Comparison of ENCODE assay signal across 16 cellular contexts in genomic region chr1:185850366-185850765, GRCh38.
DNase-seq lines count a peak whose midpoint lies in the region; ATAC-seq, FAIRE-seq and TF ChIP-seq lines count a peak whose summit lies in the region.
"Had no signal": no experiment of that assay in that cellular context is flagged by ENCODE, and none has a peak within 500 bp of the region (broad histone marks: within the 10 kb centered on the region; RNA-seq: fewer than 3 reads in every experiment).

No MANE protein-coding gene starts in this region.

- H3K9me3 ChIP-seq in ascending aorta: no peaks in the 10 kb centered on the region
- H3K9me3 ChIP-seq in left lung: no peaks in the 10 kb centered on the region

- H3K4me3 ChIP-seq in ascending aorta (no peak overlapping the region), left lung (no peak overlapping the region), lower leg skin (ENCODE audit: low read depth, poor library complexity, severe bottlenecking) (no peak overlapping the region)

- peaks cover 4 to 6% of the 10 kb centered on the region in 2 donors for H3K4me1 ChIP-seq in ascending aorta
- no peaks in the 10 kb centered on the region for H3K4me1 ChIP-seq in left lung

- in situ Hi-C loops in GM13976 (cut with MboI; ENCODE audit: low sequenced_read_pairs, unreplicated experiment): no loop called here

- ATAC-seq in left lung (peak; percentile 34), HG02798 (IDR thresholded peaks at IDR 0.05; ENCODE audit: poor library complexity, unreplicated experiment) (no peak), omental fat pad (ENCODE audit: low FRiP score) (no peak)
- ATAC-seq: activated CD8-positive, alpha-beta T cell treated with anti-CD3 and anti-CD28 coated beads, Interleukin-2, amount 10 ng/mL, durations not matched to agents 7 days and 5 days; activated naive CD8-positive, alpha-beta T cell treated with anti-CD3 and anti-CD28 coated beads, Interleukin-2, amount 50 U/mL, for 24 hours had no signal

- peak; percentile 16 for DNase-seq in AG08396 (ENCODE audit: low spot score)
- peak; percentile 11 for DNase-seq in HTR-8/SVneo (ENCODE audit: insufficient read length, low spot score)
- no peak for DNase-seq in ascending aorta (ENCODE audit: low spot score in 2 of 2)
- DNase-seq in left lung: no peak
- no peak for DNase-seq in lower leg skin (ENCODE audit: low spot score in 2 of 2)
- no peak for DNase-seq in GM13976 (ENCODE audit: low spot score)
- DNase-seq in omental fat pad (ENCODE audit: low spot score): no peak
- DNase-seq: activated CD8-positive, alpha-beta T cell treated with anti-CD3 and anti-CD28 coated beads, Interleukin-2, amount 10 ng/mL, durations not matched to agents 7 days and 5 days; activated naive CD8-positive, alpha-beta T cell treated with anti-CD3 and anti-CD28 coated beads, Interleukin-2, amount 50 U/mL, for 24 hours; glutamatergic neuron; stimulated activated naive CD4-positive, alpha-beta T cell had no signal

- peak overlapping the region; percentile 29 to 40 for H3K27ac ChIP-seq in ascending aorta
- H3K27ac ChIP-seq in left lung: no peak overlapping the region
- H3K27ac ChIP-seq: epithelial cell of prostate had no signal

- H3K36me3 ChIP-seq in ascending aorta: no peaks in the 10 kb centered on the region
- H3K36me3 ChIP-seq in left lung: no peaks in the 10 kb centered on the region

- 78 to 89% methylated on average over 1 of the region's 1 CpG for WGBS in lower leg skin, 2 donors

- TF ChIP-seq CTCF in ascending aorta (IDR thresholded peaks at IDR 0.05): no peak
- TF ChIP-seq CTCF in left lung (IDR thresholded peaks at IDR 0.05): no peak
- no peak for TF ChIP-seq CTCF in lower leg skin (IDR thresholded peaks at IDR 0.05)
- TF ChIP-seq CTCF in GM13976 (IDR thresholded peaks at IDR 0.05; ENCODE audit: borderline replicate concordance, control extremely low read depth, extremely low read depth, insufficient read depth, missing control alignments): no peak
- no peak for TF ChIP-seq CTCF in omental fat pad (IDR thresholded peaks at IDR 0.05)

- intact Hi-C loops in ascending aorta (cut with DNase I) (loop anchor here (5.0 kb wide), 1 partner anchor 38 kb away; no protein-coding TSS in a partner anchor), left lung (cut with DNase I) (no loop called here), lower leg skin (cut with DNase I; ENCODE audit: low total_unique reads) (no loop called here)

- no peak for TF ChIP-seq POLR2A in lower leg skin (IDR thresholded peaks at IDR 0.05)

- no peaks in the 10 kb centered on the region for H3K27me3 ChIP-seq in ascending aorta
- H3K27me3 ChIP-seq in left lung: no peaks in the 10 kb centered on the region

- no peak for FAIRE-seq in HTR-8/SVneo (lab: Jason Lieb, UNC)
- FAIRE-seq: GM18507, GM19239, keratinocyte had no signal

Comparison
In these comparisons a context has a peak if more than half of its experiments do, and no peak if none do; other contexts are left out.
1. DNase-seq: peak in AG08396 (single experiment) and HTR-8/SVneo (single experiment); none in ascending aorta (0 of 2), left lung (0 of 2), lower leg skin (0 of 2), GM13976 (single experiment) and omental fat pad (single experiment).
2. H3K27ac ChIP-seq: peak in ascending aorta (2 of 2); none in left lung (0 of 2).